ENCODE assay signal across 9 cellular contexts in the genomic region with DNA sequence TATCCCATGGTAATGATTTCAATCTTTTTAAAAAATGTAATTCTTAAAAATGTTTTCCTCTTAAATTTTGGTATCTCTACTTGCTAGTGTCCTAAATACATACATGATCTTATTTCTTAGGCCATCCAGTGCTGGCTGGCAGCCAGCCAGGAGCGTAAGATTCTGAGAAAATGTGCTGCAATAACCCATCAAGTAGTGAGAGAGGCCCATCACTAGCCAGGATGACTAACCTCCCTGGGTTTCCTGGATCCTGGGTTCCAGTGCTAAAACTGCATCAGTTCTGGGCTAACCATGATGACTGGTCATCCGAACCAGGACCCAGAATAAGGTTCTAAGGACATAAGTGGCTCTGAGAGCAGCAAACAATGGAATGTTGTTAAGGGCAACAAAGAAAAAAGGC. TPM values are rescaled to one million over a fixed set of nuclear protein-coding genes. Genes with fewer than 3 reads are reported as not detected.
A peak's percentile ranks its signal among the peaks of the same experiment; 100 is the strongest.
DNase-seq lines count a peak whose midpoint lies in the region; ATAC-seq lines count a peak whose summit lies in the region.
"Had no signal": no experiment of that assay in that cellular context is flagged by ENCODE, and none has a peak within 500 bp of the region (broad histone marks: within the 10 kb centered on the region; RNA-seq: fewer than 3 reads in every experiment).

No MANE protein-coding gene starts in this region.

- H3K4me1 Mint-ChIP-seq in dendritic cell treated with granulocyte-macrophage colony-stimulating factor and Interleukin-4, amounts not matched to agents 40 ng/mL and 50 ng/mL, for 4 days (ENCODE audit: low read depth) = peaks cover 32% of the 10 kb centered on the region

- intact Hi-C loops in dendritic cell treated with granulocyte-macrophage colony-stimulating factor and Interleukin-4, amounts not matched to agents 40 ng/mL and 50 ng/mL, for 4 days (cut with micrococcal nuclease) = loop anchor here (2.0 kb wide), 1 partner anchor 44 kb away; no protein-coding TSS in a partner anchor
- intact Hi-C loops in sciatic nerve (cut with DNase I) = no loop called here

- DNase-seq in EL (peak; percentile 84), MV-4-11 (lab: John Stamatoyannopoulos, UW) (peak; percentile 92), sciatic nerve (ENCODE audit: low spot score) (peak; percentile 76), DMS114 treated with DMSO at 0.1 percent for 48 hours (lab: John Stamatoyannopoulos, UW; ENCODE audit: unreplicated experiment) (no peak), 8988T (no peak), HPDE6-E6E7 (ENCODE audit: extremely low spot score) (no peak)
- DNase-seq: NCI-H2171 treated with DMSO at 0.1 percent for 48 hours had no signal

- H3K27ac Mint-ChIP-seq in dendritic cell treated with granulocyte-macrophage colony-stimulating factor and Interleukin-4, amounts not matched to agents 40 ng/mL and 50 ng/mL, for 4 days = peak overlapping the region; percentile 74

- peaks cover 11% of the 10 kb centered on the region for H3K36me3 Mint-ChIP-seq in dendritic cell treated with granulocyte-macrophage colony-stimulating factor and Interleukin-4, amounts not matched to agents 40 ng/mL and 50 ng/mL, for 4 days (ENCODE audit: low read depth)

- no peak overlapping the region for H3K4me3 Mint-ChIP-seq in dendritic cell treated with granulocyte-macrophage colony-stimulating factor and Interleukin-4, amounts not matched to agents 40 ng/mL and 50 ng/mL, for 4 days

- H3K27me3 Mint-ChIP-seq in dendritic cell treated with granulocyte-macrophage colony-stimulating factor and Interleukin-4, amounts not matched to agents 40 ng/mL and 50 ng/mL, for 4 days = no peaks in the 10 kb centered on the region

- no peaks in the 10 kb centered on the region for H3K9me3 Mint-ChIP-seq in dendritic cell treated with granulocyte-macrophage colony-stimulating factor and Interleukin-4, amounts not matched to agents 40 ng/mL and 50 ng/mL, for 4 days

- ATAC-seq in sciatic nerve (peak; percentile 80), GM18498 (IDR thresholded peaks at IDR 0.05; ENCODE audit: unreplicated experiment) (no peak)

RNA-seq across cellular contexts. Expression of gene UCP3, which starts 15.7 kb away (rescaled TPM):
- 2.6 TPM for total RNA-seq in sciatic nerve

RNA-seq across cellular contexts. Expression of gene UCP2, which starts 42.0 kb away (rescaled TPM):
- 43.1 TPM for total RNA-seq in sciatic nerve

Comparison
In these comparisons a context has a peak if more than half of its experiments do, and no peak if none do; other contexts are left out.
1. DNase-seq: peak in EL (single experiment), MV-4-11 (single experiment) and sciatic nerve (single experiment); none in DMS114 treated with DMSO at 0.1 percent for 48 hours (single experiment), 8988T (single experiment) and HPDE6-E6E7 (single experiment).